ENCODE assay signal across 35 cellular contexts in the genomic region with DNA sequence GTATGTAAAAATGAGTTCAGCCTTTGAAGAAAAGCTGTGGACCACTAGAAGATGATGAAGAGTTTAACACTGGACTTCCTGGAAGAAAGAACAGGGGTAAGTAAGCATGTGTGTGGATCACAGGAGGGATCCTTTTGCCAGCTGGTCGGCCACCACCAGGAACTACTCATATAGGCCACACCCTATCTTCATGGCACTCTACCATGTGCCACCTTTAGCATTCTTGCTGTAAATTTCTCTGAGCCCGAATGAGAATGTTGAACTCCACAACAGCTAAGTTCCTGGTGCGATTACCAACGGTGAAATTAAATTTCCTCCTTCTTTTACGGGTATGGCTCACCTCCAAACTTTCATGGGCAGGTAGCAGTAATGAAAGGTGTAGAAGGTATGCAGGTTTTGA.
"Had no signal": no experiment of that assay in that cellular context is flagged by ENCODE, and none has a peak within 500 bp of the region (broad histone marks: within the 10 kb centered on the region; RNA-seq: fewer than 3 reads in every experiment).

No MANE protein-coding gene starts in this region.

- H3K4me2 ChIP-seq: PC-9 had no signal

- H3K4me1 Mint-ChIP-seq: activated B cell treated with CpG ODN at 0.5 μM for 24 hours had no signal

- ATAC-seq: activated naive CD4-positive, alpha-beta T cell treated with anti-CD3 and anti-CD28 coated beads, Interleukin-2, amount 50 U/mL, for 72 hours; activated T-cell treated with anti-CD3 and anti-CD28 coated beads, Interleukin-2, amount 50 U/mL, for 4 hours; Right ventricle myocardium inferior had no signal

- H2AFZ ChIP-seq: PC-9 had no signal

- H3K4me1 ChIP-seq: adrenal gland had no signal

- DNase-seq: activated B cell treated with CpG ODN at 0.5 μM for 24 hours; activated CD4-positive, alpha-beta memory T cell treated with anti-CD3 and anti-CD28 coated beads for 36 hours; activated CD4-positive, alpha-beta T cell treated with anti-CD3 and anti-CD28 coated beads for 4 hours; activated CD4-positive, alpha-beta T cell treated with anti-CD3 and anti-CD28 coated beads, Interleukin-2, amount 50 U/mL, for 1 hour; activated CD4-positive, CD25-positive, alpha-beta regulatory T cell treated with anti-CD3 and anti-CD28 coated beads, Interleukin-2, amount 50 U/mL, for 72 hours; activated CD8-positive, alpha-beta memory T cell treated with anti-CD3 and anti-CD28 coated beads, Interleukin-2, amount 50 U/mL, for 4 hours; activated gamma-delta T cell treated with Interleukin-2 at 50 U/mL for 16 hours; activated naive CD4-positive, alpha-beta T cell treated with anti-CD3 and anti-CD28 coated beads for 36 hours; activated T-cell treated with anti-CD3 and anti-CD28 coated beads for 4 hours; activated T-cell treated with anti-CD3 and anti-CD28 coated beads, Interleukin-2, amount 50 U/mL, for 4 hours; adrenal gland; anterior cingulate cortex; central memory CD4-positive, alpha-beta T cell; Kasumi-1; KBM-7; MG63; NCI-H1092; NCI-H1436 treated with DMSO at 0.1 percent for 48 hours; NCI-H1694 treated with DMSO at 0.1 percent for 48 hours; NCI-H2029; NCI-H345; NCI-H524 treated with DMSO at 0.1 percent for 48 hours; NCI-H748 treated with DMSO at 0.1 percent for 48 hours; PC-9; SIG-M5; SW 1271; T-helper 1 cell; T-helper 2 cell; T-helper 9 cell had no signal

- H3K27ac Mint-ChIP-seq: activated B cell treated with CpG ODN at 0.5 μM for 24 hours; activated CD4-positive, alpha-beta memory T cell treated with anti-CD3 and anti-CD28 coated beads for 36 hours; activated naive CD4-positive, alpha-beta T cell treated with anti-CD3 and anti-CD28 coated beads for 36 hours; activated naive CD4-positive, alpha-beta T cell treated with anti-CD3 and anti-CD28 coated beads, Interleukin-2, amount 50 U/mL, for 72 hours; activated T-helper 1 cell treated with anti-CD3 and anti-CD28 coated beads, Interleukin-12 subunit alpha, Interleukin-12 subunit beta, Interleukin-2, Interleukin-4 antibody, amounts not matched to agents 30 ng/mL and 10 ng/mL and 1 ng/mL, durations not matched to agents 14 hours and 24 hours and 36 hours had no signal

- H3K36me3 ChIP-seq: adrenal gland, MG63 had no signal

- H3K36me3 Mint-ChIP-seq: activated CD4-positive, alpha-beta memory T cell treated with anti-CD3 and anti-CD28 coated beads for 36 hours; activated naive CD4-positive, alpha-beta T cell treated with anti-CD3 and anti-CD28 coated beads, Interleukin-2, amount 50 U/mL, for 72 hours; brain had no signal

- H3K4me3 Mint-ChIP-seq: activated B cell treated with CpG ODN at 0.5 μM for 24 hours; activated CD4-positive, alpha-beta memory T cell treated with anti-CD3 and anti-CD28 coated beads for 36 hours; activated naive CD4-positive, alpha-beta T cell treated with anti-CD3 and anti-CD28 coated beads for 36 hours; activated T-cell treated with anti-CD3 and anti-CD28 coated beads, Interleukin-2, amount 50 U/mL, for 4 hours; activated T-helper 1 cell treated with anti-CD3 and anti-CD28 coated beads, Interleukin-12 subunit alpha, Interleukin-12 subunit beta, Interleukin-2, Interleukin-4 antibody, amounts not matched to agents 30 ng/mL and 10 ng/mL and 1 ng/mL, durations not matched to agents 14 hours and 24 hours and 36 hours; brain had no signal

- H3K9me3 Mint-ChIP-seq: activated B cell treated with CpG ODN at 0.5 μM for 24 hours; activated CD4-positive, alpha-beta memory T cell treated with anti-CD3 and anti-CD28 coated beads for 36 hours; activated naive CD4-positive, alpha-beta T cell treated with anti-CD3 and anti-CD28 coated beads for 36 hours; activated naive CD4-positive, alpha-beta T cell treated with anti-CD3 and anti-CD28 coated beads, Interleukin-2, amount 50 U/mL, for 72 hours; activated T-cell treated with anti-CD3 and anti-CD28 coated beads, Interleukin-2, amount 50 U/mL, for 4 hours; activated T-helper 1 cell treated with anti-CD3 and anti-CD28 coated beads, Interleukin-12 subunit alpha, Interleukin-12 subunit beta, Interleukin-2, Interleukin-4 antibody, amounts not matched to agents 30 ng/mL and 10 ng/mL and 1 ng/mL, durations not matched to agents 14 hours and 24 hours and 36 hours; brain had no signal

- H3K9me3 ChIP-seq: adrenal gland, MG63 had no signal

- H3K27ac ChIP-seq: adrenal gland, PC-9, RWPE1, VCaP had no signal

- H3K27me3 ChIP-seq: adrenal gland, MG63 had no signal

- H3K4me3 ChIP-seq: adrenal gland, MG63, PC-9 had no signal
